ENCODE assay signal across 2 cellular contexts in the genomic region with DNA sequence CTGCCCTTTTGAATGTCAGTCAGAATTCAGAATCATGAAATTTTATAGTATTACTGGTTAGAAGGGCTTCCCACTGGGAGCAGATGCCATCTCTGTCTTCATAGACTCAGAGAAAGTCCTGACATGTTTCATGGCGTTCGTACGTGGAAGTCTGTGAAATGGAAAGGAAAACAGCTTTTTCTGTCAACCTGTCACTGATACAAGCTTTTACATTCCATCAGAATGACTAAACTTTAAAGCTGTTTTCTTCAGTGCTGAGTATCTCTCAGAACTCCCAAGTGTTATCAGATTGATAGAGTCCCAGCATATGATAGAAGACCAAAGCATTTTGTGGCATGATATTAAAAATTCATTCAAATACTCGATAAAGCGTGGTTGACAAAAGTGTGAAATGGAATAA.
TF ChIP-seq lines count a peak whose summit lies in the region.

No MANE protein-coding gene starts in this region.

TF ChIP-seq in SK-N-SH, 30 proteins besides CTCF, POLR2A, EP300 and RAD21 (continued from another document):
- TF ChIP-seq SMC3 (IDR thresholded peaks at IDR 0.05; ENCODE audit: low read depth, low read length) (no peak), FOXJ3 (CRISPR knock-in tag; IDR thresholded peaks at IDR 0.05) (no peak), GATA2 (CRISPR knock-in tag; IDR thresholded peaks at IDR 0.05) (no peak), CHD2 (IDR thresholded peaks at IDR 0.05; ENCODE audit: low read length, partially characterized antibody) (no peak), SIN3A (IDR thresholded peaks at IDR 0.05; ENCODE audit: borderline replicate concordance, low read depth, low read length) (no peak), ZBTB33 (IDR thresholded peaks at IDR 0.05; ENCODE audit: borderline replicate concordance, low read depth) (no peak), EZH2phosphoT487 (IDR thresholded peaks at IDR 0.05; ENCODE audit: borderline replicate concordance, low read depth) (no peak), USF2 (IDR thresholded peaks at IDR 0.05; ENCODE audit: borderline replicate concordance, low read depth, low read length) (no peak), NRF1 (IDR thresholded peaks at IDR 0.05; ENCODE audit: low read depth, low read length) (no peak), TCF12 (IDR thresholded peaks at IDR 0.05) (peak; percentile 70), FOSL2 (IDR thresholded peaks at IDR 0.05; ENCODE audit: borderline replicate concordance, low read depth) (peak; percentile 59; the same call in 1 of the 2 replicates), TEAD4 (IDR thresholded peaks at IDR 0.05; ENCODE audit: borderline replicate concordance, insufficient read depth) (peak; percentile 37; the same call in 1 of the 2 replicates), NFIC (IDR thresholded peaks at IDR 0.05; ENCODE audit: borderline replicate concordance) (peak; percentile 25; the same call in 1 of the 2 replicates), POLR2AphosphoS5 (IDR thresholded peaks at IDR 0.05; ENCODE audit: low read depth, low read length) (no peak)
- TF ChIP-seq, protein P1, sequence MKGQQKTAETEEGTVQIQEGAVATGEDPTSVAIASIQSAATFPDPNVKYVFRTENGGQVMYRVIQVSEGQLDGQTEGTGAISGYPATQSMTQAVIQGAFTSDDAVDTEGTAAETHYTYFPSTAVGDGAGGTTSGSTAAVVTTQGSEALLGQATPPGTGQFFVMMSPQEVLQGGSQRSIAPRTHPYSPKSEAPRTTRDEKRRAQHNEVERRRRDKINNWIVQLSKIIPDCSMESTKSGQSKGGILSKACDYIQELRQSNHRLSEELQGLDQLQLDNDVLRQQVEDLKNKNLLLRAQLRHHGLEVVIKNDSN (IDR thresholded peaks at IDR 0.05; ENCODE audit: borderline replicate concordance, low read depth): no peak
- TF ChIP-seq, protein P2, sequence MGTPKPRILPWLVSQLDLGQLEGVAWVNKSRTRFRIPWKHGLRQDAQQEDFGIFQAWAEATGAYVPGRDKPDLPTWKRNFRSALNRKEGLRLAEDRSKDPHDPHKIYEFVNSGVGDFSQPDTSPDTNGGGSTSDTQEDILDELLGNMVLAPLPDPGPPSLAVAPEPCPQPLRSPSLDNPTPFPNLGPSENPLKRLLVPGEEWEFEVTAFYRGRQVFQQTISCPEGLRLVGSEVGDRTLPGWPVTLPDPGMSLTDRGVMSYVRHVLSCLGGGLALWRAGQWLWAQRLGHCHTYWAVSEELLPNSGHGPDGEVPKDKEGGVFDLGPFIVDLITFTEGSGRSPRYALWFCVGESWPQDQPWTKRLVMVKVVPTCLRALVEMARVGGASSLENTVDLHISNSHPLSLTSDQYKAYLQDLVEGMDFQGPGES (IDR thresholded peaks at IDR 0.05; ENCODE audit: low read depth, low read length): no peak
- TF ChIP-seq, protein P3, sequence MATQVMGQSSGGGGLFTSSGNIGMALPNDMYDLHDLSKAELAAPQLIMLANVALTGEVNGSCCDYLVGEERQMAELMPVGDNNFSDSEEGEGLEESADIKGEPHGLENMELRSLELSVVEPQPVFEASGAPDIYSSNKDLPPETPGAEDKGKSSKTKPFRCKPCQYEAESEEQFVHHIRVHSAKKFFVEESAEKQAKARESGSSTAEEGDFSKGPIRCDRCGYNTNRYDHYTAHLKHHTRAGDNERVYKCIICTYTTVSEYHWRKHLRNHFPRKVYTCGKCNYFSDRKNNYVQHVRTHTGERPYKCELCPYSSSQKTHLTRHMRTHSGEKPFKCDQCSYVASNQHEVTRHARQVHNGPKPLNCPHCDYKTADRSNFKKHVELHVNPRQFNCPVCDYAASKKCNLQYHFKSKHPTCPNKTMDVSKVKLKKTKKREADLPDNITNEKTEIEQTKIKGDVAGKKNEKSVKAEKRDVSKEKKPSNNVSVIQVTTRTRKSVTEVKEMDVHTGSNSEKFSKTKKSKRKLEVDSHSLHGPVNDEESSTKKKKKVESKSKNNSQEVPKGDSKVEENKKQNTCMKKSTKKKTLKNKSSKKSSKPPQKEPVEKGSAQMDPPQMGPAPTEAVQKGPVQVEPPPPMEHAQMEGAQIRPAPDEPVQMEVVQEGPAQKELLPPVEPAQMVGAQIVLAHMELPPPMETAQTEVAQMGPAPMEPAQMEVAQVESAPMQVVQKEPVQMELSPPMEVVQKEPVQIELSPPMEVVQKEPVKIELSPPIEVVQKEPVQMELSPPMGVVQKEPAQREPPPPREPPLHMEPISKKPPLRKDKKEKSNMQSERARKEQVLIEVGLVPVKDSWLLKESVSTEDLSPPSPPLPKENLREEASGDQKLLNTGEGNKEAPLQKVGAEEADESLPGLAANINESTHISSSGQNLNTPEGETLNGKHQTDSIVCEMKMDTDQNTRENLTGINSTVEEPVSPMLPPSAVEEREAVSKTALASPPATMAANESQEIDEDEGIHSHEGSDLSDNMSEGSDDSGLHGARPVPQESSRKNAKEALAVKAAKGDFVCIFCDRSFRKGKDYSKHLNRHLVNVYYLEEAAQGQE (IDR thresholded peaks at IDR 0.05; ENCODE audit: low read depth, low read length): no peak

TF ChIP-seq in HepG2, 621 proteins besides CTCF, POLR2A, EP300 and RAD21 (continued from another document):
- no peak for TF ChIP-seq ZNF639 (CRISPR knock-in tag; conservative IDR thresholded peaks at IDR 0.05)
- TF ChIP-seq, protein P4, sequence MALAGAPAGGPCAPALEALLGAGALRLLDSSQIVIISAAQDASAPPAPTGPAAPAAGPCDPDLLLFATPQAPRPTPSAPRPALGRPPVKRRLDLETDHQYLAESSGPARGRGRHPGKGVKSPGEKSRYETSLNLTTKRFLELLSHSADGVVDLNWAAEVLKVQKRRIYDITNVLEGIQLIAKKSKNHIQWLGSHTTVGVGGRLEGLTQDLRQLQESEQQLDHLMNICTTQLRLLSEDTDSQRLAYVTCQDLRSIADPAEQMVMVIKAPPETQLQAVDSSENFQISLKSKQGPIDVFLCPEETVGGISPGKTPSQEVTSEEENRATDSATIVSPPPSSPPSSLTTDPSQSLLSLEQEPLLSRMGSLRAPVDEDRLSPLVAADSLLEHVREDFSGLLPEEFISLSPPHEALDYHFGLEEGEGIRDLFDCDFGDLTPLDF (CRISPR knock-in tag; IDR thresholded peaks at IDR 0.05): no peak
- TF ChIP-seq ZNF292 (CRISPR knock-in tag; IDR thresholded peaks at IDR 0.05; ENCODE audit: borderline replicate concordance, low read depth): no peak
- TF ChIP-seq ZNF337 (CRISPR knock-in tag; IDR thresholded peaks at IDR 0.05; ENCODE audit: borderline replicate concordance, low read depth): no peak
- TF ChIP-seq ZFAT (CRISPR knock-in tag; conservative IDR thresholded peaks at IDR 0.05): no peak
- no peak for TF ChIP-seq GABPA (IDR thresholded peaks at IDR 0.05; ENCODE audit: low read depth, low read length)
- no peak for TF ChIP-seq GABPA (CRISPR knock-in tag; IDR thresholded peaks at IDR 0.05; ENCODE audit: low read depth)
- TF ChIP-seq, protein P5, sequence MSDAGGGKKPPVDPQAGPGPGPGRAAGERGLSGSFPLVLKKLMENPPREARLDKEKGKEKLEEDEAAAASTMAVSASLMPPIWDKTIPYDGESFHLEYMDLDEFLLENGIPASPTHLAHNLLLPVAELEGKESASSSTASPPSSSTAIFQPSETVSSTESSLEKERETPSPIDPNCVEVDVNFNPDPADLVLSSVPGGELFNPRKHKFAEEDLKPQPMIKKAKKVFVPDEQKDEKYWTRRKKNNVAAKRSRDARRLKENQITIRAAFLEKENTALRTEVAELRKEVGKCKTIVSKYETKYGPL (CRISPR knock-in tag; IDR thresholded peaks at IDR 0.05): no peak
- no peak for TF ChIP-seq MIXL1 (CRISPR knock-in tag; IDR thresholded peaks at IDR 0.05)
- TF ChIP-seq SP4 (CRISPR knock-in tag; IDR thresholded peaks at IDR 0.05): no peak
- no peak for TF ChIP-seq KDM1A (CRISPR knock-in tag; IDR thresholded peaks at IDR 0.05)
- TF ChIP-seq KMT2A (CRISPR knock-in tag; IDR thresholded peaks at IDR 0.05): no peak
- no peak for TF ChIP-seq ARNT2 (CRISPR knock-in tag; IDR thresholded peaks at IDR 0.05; ENCODE audit: low read depth)
- no peak for TF ChIP-seq RCOR2 (CRISPR knock-in tag; IDR thresholded peaks at IDR 0.05)
- TF ChIP-seq, protein P6, sequence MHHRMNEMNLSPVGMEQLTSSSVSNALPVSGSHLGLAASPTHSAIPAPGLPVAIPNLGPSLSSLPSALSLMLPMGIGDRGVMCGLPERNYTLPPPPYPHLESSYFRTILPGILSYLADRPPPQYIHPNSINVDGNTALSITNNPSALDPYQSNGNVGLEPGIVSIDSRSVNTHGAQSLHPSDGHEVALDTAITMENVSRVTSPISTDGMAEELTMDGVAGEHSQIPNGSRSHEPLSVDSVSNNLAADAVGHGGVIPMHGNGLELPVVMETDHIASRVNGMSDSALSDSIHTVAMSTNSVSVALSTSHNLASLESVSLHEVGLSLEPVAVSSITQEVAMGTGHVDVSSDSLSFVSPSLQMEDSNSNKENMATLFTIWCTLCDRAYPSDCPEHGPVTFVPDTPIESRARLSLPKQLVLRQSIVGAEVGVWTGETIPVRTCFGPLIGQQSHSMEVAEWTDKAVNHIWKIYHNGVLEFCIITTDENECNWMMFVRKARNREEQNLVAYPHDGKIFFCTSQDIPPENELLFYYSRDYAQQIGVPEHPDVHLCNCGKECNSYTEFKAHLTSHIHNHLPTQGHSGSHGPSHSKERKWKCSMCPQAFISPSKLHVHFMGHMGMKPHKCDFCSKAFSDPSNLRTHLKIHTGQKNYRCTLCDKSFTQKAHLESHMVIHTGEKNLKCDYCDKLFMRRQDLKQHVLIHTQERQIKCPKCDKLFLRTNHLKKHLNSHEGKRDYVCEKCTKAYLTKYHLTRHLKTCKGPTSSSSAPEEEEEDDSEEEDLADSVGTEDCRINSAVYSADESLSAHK (CRISPR knock-in tag; IDR thresholded peaks at IDR 0.05; ENCODE audit: borderline replicate concordance): no peak
- TF ChIP-seq ZNF432 (CRISPR knock-in tag; IDR thresholded peaks at IDR 0.05; ENCODE audit: borderline replicate concordance): no peak
- TF ChIP-seq ZNF724P (CRISPR knock-in tag; IDR thresholded peaks at IDR 0.05; ENCODE audit: borderline replicate concordance): no peak
TF ChIP-seq in HepG2: peak in this region for 0.
